In genomic region chr2:58240595-58240937, GRCh38 we compare ENCODE assay signal across 8 cellular contexts. TPM values are rescaled to one million over a fixed set of nuclear protein-coding genes. Genes with fewer than 3 reads are reported as not detected.
DNase-seq lines count a peak whose midpoint lies in the region; ATAC-seq and TF ChIP-seq lines count a peak whose summit lies in the region.

No MANE protein-coding gene starts in this region.

- H3K36me3 Mint-ChIP-seq in activated B cell treated with CpG ODN at 0.5 μM for 24 hours (ENCODE audit: low read depth), result peaks cover 5% of the 10 kb centered on the region

- H3K4me1 Mint-ChIP-seq in activated B cell treated with CpG ODN at 0.5 μM for 24 hours, result peaks cover 36% of the 10 kb centered on the region

- H3K27me3 ChIP-seq in left ventricle myocardium inferior (ENCODE audit: low read depth) (no peaks in the 10 kb centered on the region), gastrocnemius medialis (no peaks in the 10 kb centered on the region)

- H3K4me3 Mint-ChIP-seq in activated B cell treated with CpG ODN at 0.5 μM for 24 hours, result peak overlapping the region; percentile 92

- H3K9me3 Mint-ChIP-seq in activated B cell treated with CpG ODN at 0.5 μM for 24 hours, result no peaks in the 10 kb centered on the region

- DNase-seq in NCI-H1105 treated with DMSO at 0.1 percent for 48 hours (lab: John Stamatoyannopoulos, UW) (peak; percentile 74), NCI-H1105 (lab: John Stamatoyannopoulos, UW) (no peak), HT-29 (ENCODE audit: low spot score) (peak; percentile 70), activated B cell treated with CpG ODN at 0.5 μM for 24 hours (no peak), left ventricle myocardium inferior (no peak), gastrocnemius medialis (no peak), KBM-7 (no peak)

- TF ChIP-seq POLR2A in gastrocnemius medialis (IDR thresholded peaks at IDR 0.05), result no peak

- no peaks in the 10 kb centered on the region for H3K9me3 ChIP-seq in left ventricle myocardium inferior (replicated peaks)
- no peaks in the 10 kb centered on the region for H3K9me3 ChIP-seq in gastrocnemius medialis

- POLR2A ChIA-PET in activated B cell treated with CpG ODN at 0.5 μM for 24 hours (lab: Charles Lee), result interaction anchor here (0.5 to 1.2 kb wide), 4 partner anchors 17 to 332 kb away, joined by 3 to 4 read pairs (median 4); no protein-coding TSS in a partner anchor

- intact Hi-C loops in activated B cell treated with CpG ODN at 0.5 μM for 24 hours (cut with micrococcal nuclease), result loop anchor here (2.0 to 5.0 kb wide), 2 partner anchors 194 to 348 kb away; partner anchors contain the start of gene VRK2
- intact Hi-C loops in left ventricle myocardium inferior (cut with micrococcal nuclease), result no loop called here
- intact Hi-C loops in gastrocnemius medialis (cut with DNase I; ENCODE audit: low total_unique reads), result no loop called here

- peaks cover 28% of the 10 kb centered on the region for H3K4me1 ChIP-seq in left ventricle myocardium inferior
- H3K4me1 ChIP-seq in gastrocnemius medialis, result peaks cover 4 to 6% of the 10 kb centered on the region in 2 donors

- H3K36me3 ChIP-seq in left ventricle myocardium inferior (no peaks in the 10 kb centered on the region), gastrocnemius medialis (no peaks in the 10 kb centered on the region)

- peak overlapping the region; percentile 86 for H3K27ac Mint-ChIP-seq in activated B cell treated with CpG ODN at 0.5 μM for 24 hours

- in situ Hi-C loops in gastrocnemius medialis (cut with MboI; ENCODE audit: low sequenced_read_pairs in 4 of 4) (no loop called here), KBM-7 (cut with MboI; ENCODE audit: low pct_unique_long_range_greater_than_20kb, low sequenced_read_pairs) (no loop called here)

- ATAC-seq in activated B cell treated with CpG ODN at 0.5 μM for 24 hours (ENCODE audit: low read depth) (no peak), gastrocnemius medialis (peak in 1 of 2 donors; percentile 23), HG03135 (IDR thresholded peaks at IDR 0.05; ENCODE audit: unreplicated experiment) (no peak)

- H3K27me3 Mint-ChIP-seq in activated B cell treated with CpG ODN at 0.5 μM for 24 hours, result no peaks in the 10 kb centered on the region

- H3K27ac ChIP-seq in left ventricle myocardium inferior (replicated peaks) (peak overlapping the region; percentile 86), gastrocnemius medialis (peak overlapping the region; percentile 63 to 76 (median 72))

- H3K4me3 ChIP-seq in left ventricle myocardium inferior, result peak overlapping the region; percentile 89
- H3K4me3 ChIP-seq in gastrocnemius medialis, result peak overlapping the region; percentile 87 to 95 (median 92)

- TF ChIP-seq CTCF in activated B cell treated with CpG ODN at 0.5 μM for 24 hours (IDR thresholded peaks at IDR 0.05) (no peak), left ventricle myocardium inferior (IDR thresholded peaks at IDR 0.05; ENCODE audit: borderline replicate concordance) (no peak), gastrocnemius medialis (IDR thresholded peaks at IDR 0.05 in 4 of 5, conservative IDR thresholded peaks at IDR 0.05 in 1 of 5) (no peak)

- CTCF ChIA-PET in activated B cell treated with CpG ODN at 0.5 μM for 24 hours (lab: Charles Lee), result no interaction called here

RNA-seq across cellular contexts. Expression of gene FANCL, which starts 0.6 kb away (rescaled TPM):
- 29.0 and 33.3 TPM in 2 replicates for total RNA-seq in HT-29 (2014; rRNA removed; shearing (Covaris generic))
- total RNA-seq in activated B cell treated with CpG ODN at 0.5 μM for 24 hours (17.8 and 18.4 TPM in 2 replicates), left ventricle myocardium inferior (12.0 TPM), gastrocnemius medialis (1 to 10 TPM; 1.7 to 5.7 (median 4.6) TPM)

Comparison
In these comparisons a context has a peak if more than half of its experiments do, and no peak if none do; other contexts are left out.
1. DNase-seq: peak in NCI-H1105 treated with DMSO at 0.1 percent for 48 hours (single experiment) and HT-29 (single experiment); none in NCI-H1105 (single experiment), activated B cell treated with CpG ODN at 0.5 μM for 24 hours (single experiment), left ventricle myocardium inferior (single experiment), gastrocnemius medialis (0 of 2) and KBM-7 (single experiment).